In the genomic region with DNA sequence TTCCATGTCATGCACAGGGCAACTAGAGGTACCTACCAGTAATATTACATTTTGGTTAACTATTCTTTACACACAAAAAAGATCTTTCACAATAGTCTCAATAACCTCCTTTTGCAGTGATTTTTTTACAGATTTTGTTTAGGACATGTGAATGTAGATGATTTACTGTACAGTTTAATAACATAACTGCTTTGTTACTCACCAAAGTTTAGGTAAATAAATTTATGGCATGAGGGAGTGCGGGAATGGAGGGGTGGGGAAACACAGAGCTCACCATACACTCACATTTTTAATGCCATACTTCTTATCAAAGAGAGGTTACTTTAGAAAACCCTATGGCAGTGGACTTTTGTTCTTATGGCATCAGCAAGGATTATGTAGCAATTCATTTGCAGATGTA, we compare ENCODE assay signal across 22 cellular contexts.
"Had no signal": no experiment of that assay in that cellular context is flagged by ENCODE, and none has a peak within 500 bp of the region (broad histone marks: within the 10 kb centered on the region; RNA-seq: fewer than 3 reads in every experiment).

No MANE protein-coding gene starts in this region.

- H3K27me3 ChIP-seq: neutrophil, right lobe of liver, suprapubic skin, vagina had no signal

- DNase-seq: activated CD4-positive, alpha-beta T cell treated with anti-CD3 and anti-CD28 coated beads for 1 hour; activated CD4-positive, alpha-beta T cell treated with anti-CD3 and anti-CD28 coated beads, Interleukin-2, amount 50 U/mL, for 4 hours; activated gamma-delta T cell treated with Interleukin-2 at 50 U/mL for 16 hours; amniotic stem cell; caudate nucleus; endodermal cell; left colon; lower lobe of right lung; right lobe of liver; stimulated activated CD4-positive, alpha-beta T cell treated with anti-CD3 and anti-CD28 coated beads, Interleukin-4, amount 100 ng/mL, for 1 hour; stimulated activated naive CD8-positive, alpha-beta T cell treated with anti-CD3 and anti-CD28 coated beads, Interleukin-15, amount 100 ng/mL, for 72 hours; trophoblast cell; WERI-Rb-1 had no signal

- H3K4me3 Mint-ChIP-seq: endodermal cell; mesothelial cell of epicardium; natural killer cell treated with Interleukin-12 subunit alpha and Interleukin-12 subunit beta and Interleukin-15 and Interleukin-18, amount 100 ng/mL, for 72 hours; stimulated activated naive CD8-positive, alpha-beta T cell treated with anti-CD3 and anti-CD28 coated beads, Interleukin-15, amount 100 ng/mL, for 72 hours had no signal

- H3K79me2 ChIP-seq: parathyroid adenoma had no signal

- H3K36me3 ChIP-seq: lower lobe of right lung, neutrophil, right lobe of liver, suprapubic skin, vagina, WERI-Rb-1 had no signal

- ATAC-seq: activated naive CD4-positive, alpha-beta T cell treated with anti-CD3 and anti-CD28 coated beads, Interleukin-2, amount 50 U/mL, for 72 hours; left colon; lower lobe of right lung; natural killer cell treated with Interleukin-12 subunit alpha and Interleukin-12 subunit beta and Interleukin-15 and Interleukin-18, amount 100 ng/mL, for 72 hours; right lobe of liver; stimulated activated naive CD8-positive, alpha-beta T cell treated with anti-CD3 and anti-CD28 coated beads, Interleukin-15, amount 100 ng/mL, for 72 hours had no signal

- H3K27ac ChIP-seq: lower lobe of right lung, neutrophil, parathyroid adenoma, right lobe of liver, suprapubic skin, vagina, WERI-Rb-1 had no signal

- H3K27ac Mint-ChIP-seq: activated naive CD4-positive, alpha-beta T cell treated with anti-CD3 and anti-CD28 coated beads, Interleukin-2, amount 50 U/mL, for 72 hours; endodermal cell; mesothelial cell of epicardium; natural killer cell treated with Interleukin-12 subunit alpha and Interleukin-12 subunit beta and Interleukin-15 and Interleukin-18, amount 100 ng/mL, for 72 hours; stimulated activated naive CD8-positive, alpha-beta T cell treated with anti-CD3 and anti-CD28 coated beads, Interleukin-15, amount 100 ng/mL, for 72 hours had no signal

- H3K4me3 ChIP-seq: lower lobe of right lung, right lobe of liver, smooth muscle cell, suprapubic skin, vagina had no signal

- H3K27me3 Mint-ChIP-seq: natural killer cell treated with Interleukin-12 subunit alpha and Interleukin-12 subunit beta and Interleukin-15 and Interleukin-18, amount 100 ng/mL, for 72 hours; stimulated activated naive CD8-positive, alpha-beta T cell treated with anti-CD3 and anti-CD28 coated beads, Interleukin-15, amount 100 ng/mL, for 72 hours had no signal

- H3K4me2 ChIP-seq: smooth muscle cell had no signal

- H3K9ac ChIP-seq: parathyroid adenoma had no signal

- FAIRE-seq: colon had no signal

- H2AFZ ChIP-seq: parathyroid adenoma had no signal

- H3K4me1 ChIP-seq: lower lobe of right lung, parathyroid adenoma, right lobe of liver, suprapubic skin, vagina had no signal

- H3K4me1 Mint-ChIP-seq: endodermal cell; stimulated activated naive CD8-positive, alpha-beta T cell treated with anti-CD3 and anti-CD28 coated beads, Interleukin-15, amount 100 ng/mL, for 72 hours had no signal

- H3K9me3 ChIP-seq: lower lobe of right lung, neutrophil, right lobe of liver, suprapubic skin, vagina had no signal

- H3K36me3 Mint-ChIP-seq: activated naive CD4-positive, alpha-beta T cell treated with anti-CD3 and anti-CD28 coated beads, Interleukin-2, amount 50 U/mL, for 72 hours; mesothelial cell of epicardium; natural killer cell treated with Interleukin-12 subunit alpha and Interleukin-12 subunit beta and Interleukin-15 and Interleukin-18, amount 100 ng/mL, for 72 hours had no signal

- H3K9me3 Mint-ChIP-seq: activated naive CD4-positive, alpha-beta T cell treated with anti-CD3 and anti-CD28 coated beads, Interleukin-2, amount 50 U/mL, for 72 hours; natural killer cell treated with Interleukin-12 subunit alpha and Interleukin-12 subunit beta and Interleukin-15 and Interleukin-18, amount 100 ng/mL, for 72 hours; stimulated activated naive CD8-positive, alpha-beta T cell treated with anti-CD3 and anti-CD28 coated beads, Interleukin-15, amount 100 ng/mL, for 72 hours had no signal
